Comparison of ENCODE assay signal across 8 cellular contexts in the genomic region with DNA sequence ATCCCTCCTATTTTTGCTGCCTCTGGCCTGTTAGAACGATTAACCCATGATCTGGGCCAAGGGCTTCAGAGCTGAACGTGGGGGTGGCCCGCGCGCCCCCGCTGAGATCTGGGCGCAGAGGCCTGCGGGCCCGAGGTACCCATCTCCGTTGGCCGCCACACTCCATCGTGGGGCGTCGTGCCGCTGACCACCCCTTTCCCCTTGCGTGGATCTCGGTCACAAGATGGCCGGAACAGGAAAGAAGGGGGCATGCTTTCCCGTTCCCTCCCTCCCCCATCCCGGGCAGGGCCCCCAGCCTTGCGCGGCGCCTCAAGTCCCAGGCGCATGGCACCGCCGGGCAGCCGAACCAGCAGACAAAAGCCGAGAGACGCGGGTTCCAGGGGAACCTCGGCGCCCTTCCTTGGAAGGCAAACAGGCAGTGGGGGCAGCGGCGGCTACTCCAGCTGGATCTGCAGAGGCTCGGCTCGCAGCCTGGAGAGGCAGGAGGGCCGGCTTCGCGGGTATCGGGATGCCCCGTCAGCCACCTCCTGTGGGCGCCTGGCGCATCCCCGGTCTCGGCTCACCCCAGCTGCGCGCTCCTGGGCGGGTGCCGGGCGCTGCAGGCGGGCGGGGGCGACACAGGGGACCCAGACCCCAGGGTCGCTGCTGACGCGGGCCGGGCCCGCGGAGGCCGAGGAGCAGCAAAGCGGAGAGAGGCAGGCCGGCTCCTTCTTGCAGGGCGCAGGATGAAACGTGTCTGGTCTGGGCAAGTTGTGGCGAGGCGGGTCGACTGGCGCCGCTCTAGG. TPM values are rescaled to one million over a fixed set of nuclear protein-coding genes. Genes with fewer than 3 reads are reported as not detected.
DNase-seq lines count a peak whose midpoint lies in the region; ATAC-seq and FAIRE-seq lines count a peak whose summit lies in the region.

No MANE protein-coding gene starts in this region.

- peak overlapping the region in 6 of 8 donors; percentile 53 to 78 (median 64) for H3K4me3 Mint-ChIP-seq in naive B cell

- peaks cover 4 to 13% (median 5%) of the 10 kb centered on the region in 3 donors for H3K4me1 Mint-ChIP-seq in naive B cell

- peaks cover 36 to 58% (median 38%) of the 10 kb centered on the region in 3 donors for H3K27me3 Mint-ChIP-seq in naive B cell

- peak; percentile 44 for ATAC-seq in HG02642 (IDR thresholded peaks at IDR 0.05; ENCODE audit: poor library complexity, unreplicated experiment)
- peak; percentile 58 for ATAC-seq in esophagus mucosa
- ATAC-seq in naive B cell (ENCODE audit: low read depth in 2 of 2): no peak

- H3K36me3 Mint-ChIP-seq in naive B cell: no peaks in the 10 kb centered on the region

- H3K27ac Mint-ChIP-seq in naive B cell: no peak overlapping the region

- FAIRE-seq in RCC 7860 (lab: Jason Lieb, UNC): no peak

- DNase-seq in DMS53 (lab: John Stamatoyannopoulos, UW) (peak; percentile 48), DMS53 treated with DMSO at 0.1 percent for 48 hours (lab: John Stamatoyannopoulos, UW; ENCODE audit: unreplicated experiment) (no peak), SK-N-DZ (ENCODE audit: low spot score) (peak; percentile 52), naive B cell (no peak), midbrain (lab: John Stamatoyannopoulos, UW) (no peak), RCC 7860 (ENCODE audit: low spot score) (no peak)

- peaks cover 0 to 2% (median 0%) of the 10 kb centered on the region in 7 donors for H3K9me3 Mint-ChIP-seq in naive B cell

RNA-seq across cellular contexts. Expression of gene DZIP1, which starts 0.5 kb away (rescaled TPM):
- polyA plus RNA-seq in SK-N-DZ (2014; cell fraction: cytosol; rRNA removed): 25.5 and 27.2 TPM in 2 replicates
- 47.6 and 48.7 TPM in 2 replicates for polyA plus RNA-seq in SK-N-DZ (2014; cell fraction: nucleus; rRNA removed)
- 5.4 TPM for total RNA-seq in esophagus mucosa
- polyA plus RNA-seq in naive B cell (ENCODE audit: low read depth in 6 of 6): not detected

RNA-seq across cellular contexts. Expression of gene DNAJC3, which starts 32.9 kb away (rescaled TPM):
- 7.1 and 9.2 TPM in 2 replicates for polyA plus RNA-seq in SK-N-DZ (2014; cell fraction: cytosol; rRNA removed)
- 3.3 and 4.7 TPM in 2 replicates for polyA plus RNA-seq in SK-N-DZ (2014; cell fraction: nucleus; rRNA removed)
- 19.6 TPM for total RNA-seq in esophagus mucosa
- 10 to 100 TPM in 5 of 6 donors, 1 to 10 TPM in 1; 8.3 to 16.4 (median 13.3) TPM for polyA plus RNA-seq in naive B cell (ENCODE audit: low read depth in 6 of 6)

Comparison
In these comparisons a context has a peak if more than half of its experiments do, and no peak if none do; other contexts are left out.
1. DNase-seq: peak in DMS53 (single experiment) and SK-N-DZ (single experiment); none in DMS53 treated with DMSO at 0.1 percent for 48 hours (single experiment), naive B cell (single experiment), midbrain (single experiment) and RCC 7860 (single experiment).
2. ATAC-seq: peak in HG02642 (single experiment) and esophagus mucosa (single experiment); none in naive B cell (0 of 2).